Comparison of ENCODE assay signal across 24 cellular contexts in genomic region chr14:89524412-89524811, GRCh38.
DNase-seq lines count a peak whose midpoint lies in the region; ATAC-seq, FAIRE-seq and TF ChIP-seq lines count a peak whose summit lies in the region.
"Had no signal": no experiment of that assay in that cellular context is flagged by ENCODE, and none has a peak within 500 bp of the region (broad histone marks: within the 10 kb centered on the region; RNA-seq: fewer than 3 reads in every experiment).

No MANE protein-coding gene starts in this region.

- H3K4me1 ChIP-seq in HepG2 (ENCODE audit: insufficient read depth, low read length) (no peaks in the 10 kb centered on the region), right lobe of liver (no peaks in the 10 kb centered on the region), right atrium auricular region (no peaks in the 10 kb centered on the region)
- H3K4me1 ChIP-seq: BLaER1 had no signal

- TF ChIP-seq CTCF in HepG2 (CRISPR knock-in tag; IDR thresholded peaks at IDR 0.05) (no peak), right lobe of liver (IDR thresholded peaks at IDR 0.05) (no peak), right atrium auricular region (IDR thresholded peaks at IDR 0.05) (no peak)

- H3K4me3 ChIP-seq in HepG2 (replicated peaks in 1 of 3; ENCODE audit: insufficient read depth in 1 of 3, low read depth in 2 of 3, low read length in 3 of 3), result no peak overlapping the region
- no peak overlapping the region for H3K4me3 ChIP-seq in right lobe of liver
- no peak overlapping the region for H3K4me3 ChIP-seq in right atrium auricular region
- H3K4me3 ChIP-seq: BLaER1, GM23338 had no signal

- H3K79me2 ChIP-seq in HepG2 (ENCODE audit: insufficient read depth, low read length), result no peaks in the 10 kb centered on the region

- BruUV-seq in HepG2 (replicated peaks; lab: Mats Ljungman, UMichigan), result no TSS peak

- no peak for DNase-seq in HepG2 (ENCODE audit: low spot score)
- DNase-seq in right lobe of liver, result no peak
- no peak for DNase-seq in HEK293T (ENCODE audit: extremely low spot score)
- no peak for DNase-seq in effector memory CD8-positive, alpha-beta T cell
- DNase-seq in activated CD4-positive, alpha-beta T cell treated with anti-CD3 and anti-CD28 coated beads, Interleukin-2, amount 10 ng/mL, durations not matched to agents 7 days and 5 days, result no peak
- no peak for DNase-seq in SKM-1 (lab: John Stamatoyannopoulos, UW; ENCODE audit: unreplicated experiment)
- no peak for DNase-seq in right atrium auricular region (ENCODE audit: low spot score)
- DNase-seq: CD4-positive, CD25-positive, alpha-beta regulatory T cell; CD8-positive, alpha-beta memory T cell; DMS 273 treated with DMSO at 0.1 percent for 48 hours; DMS79; EL; GDM1; H9 had no signal

- in situ Hi-C loops in HepG2 (cut with HindIII; ENCODE audit: extremely low pct_ligation_motif_present, low pct_unique_long_range_greater_than_20kb), result no loop called here

- POLR2A ChIA-PET in HepG2 (lab: Yijun Ruan, JAX) (no interaction called here), HEK293T (lab: Yijun Ruan, JAX) (no interaction called here)
- POLR2A ChIA-PET in activated CD4-positive, alpha-beta T cell treated with anti-CD3 and anti-CD28 coated beads, Interleukin-2, amount 10 ng/mL, durations not matched to agents 7 days and 5 days (lab: Charles Lee), result no interaction called here

- ATAC-seq in HepG2 (no peak), right lobe of liver (no peak)
- ATAC-seq in effector memory CD8-positive, alpha-beta T cell (replicated peaks), result no peak
- ATAC-seq: GM23338, HCT116 had no signal

- peak overlapping the region; percentile 18 to 47 for H3K27ac Mint-ChIP-seq in effector memory CD8-positive, alpha-beta T cell
- no peak overlapping the region for H3K27ac Mint-ChIP-seq in activated CD4-positive, alpha-beta T cell treated with anti-CD3 and anti-CD28 coated beads, Interleukin-2, amount 10 ng/mL, durations not matched to agents 7 days and 5 days
- H3K27ac Mint-ChIP-seq: B cell, GM23338, H9 had no signal

- peaks cover 17 to 53% of the 10 kb centered on the region in 2 donors for H3K4me1 Mint-ChIP-seq in effector memory CD8-positive, alpha-beta T cell (ENCODE audit: low read depth in 2 of 2)
- peaks cover 17% of the 10 kb centered on the region for H3K4me1 Mint-ChIP-seq in activated CD4-positive, alpha-beta T cell treated with anti-CD3 and anti-CD28 coated beads, Interleukin-2, amount 10 ng/mL, durations not matched to agents 7 days and 5 days

- H3K27ac ChIP-seq in HepG2 (ENCODE audit: extremely low read length, insufficient read depth, low read length) (no peak overlapping the region), right lobe of liver (no peak overlapping the region), right atrium auricular region (no peak overlapping the region)
- H3K27ac ChIP-seq: 22Rv1, BLaER1, C4-2B had no signal

- no peaks in the 10 kb centered on the region for H3K36me3 ChIP-seq in HepG2 (replicated peaks in 1 of 2; ENCODE audit: control insufficient read depth in 1 of 2, insufficient read depth in 2 of 2, low read length in 2 of 2)
- no peaks in the 10 kb centered on the region for H3K36me3 ChIP-seq in right lobe of liver
- no peaks in the 10 kb centered on the region for H3K36me3 ChIP-seq in right atrium auricular region

- H3K9ac ChIP-seq in HepG2 (ENCODE audit: insufficient read depth, low read depth, low read length), result no peak overlapping the region
- H3K9ac ChIP-seq: BLaER1 had no signal

- no peak overlapping the region for H2AFZ ChIP-seq in HepG2 (ENCODE audit: low read length)
- H2AFZ ChIP-seq: GM23338 had no signal

- no peak for TF ChIP-seq RAD21 in HepG2 (CRISPR knock-in tag; IDR thresholded peaks at IDR 0.05)

- FAIRE-seq in HepG2 (lab: Jason Lieb, UNC), result no peak
- FAIRE-seq: A204.1, D721Med, GM12891, GM18507 had no signal

- H3K27me3 ChIP-seq in HepG2 (ENCODE audit: control insufficient read depth in 1 of 2, insufficient read depth in 2 of 2, low read length in 2 of 2), result no peaks in the 10 kb centered on the region
- H3K27me3 ChIP-seq in right lobe of liver, result no peaks in the 10 kb centered on the region
- no peaks in the 10 kb centered on the region for H3K27me3 ChIP-seq in right atrium auricular region
- H3K27me3 ChIP-seq: BLaER1 had no signal

- TF ChIP-seq EP300 in HepG2 (IDR thresholded peaks at IDR 0.05; ENCODE audit: low read depth in 2 of 2, low read length in 2 of 2) (no peak), HepG2 (CRISPR knock-in tag; IDR thresholded peaks at IDR 0.05; ENCODE audit: borderline replicate concordance) (no peak)

- H3K4me3 Mint-ChIP-seq in effector memory CD8-positive, alpha-beta T cell, result no peak overlapping the region
- no peak overlapping the region for H3K4me3 Mint-ChIP-seq in activated CD4-positive, alpha-beta T cell treated with anti-CD3 and anti-CD28 coated beads, Interleukin-2, amount 10 ng/mL, durations not matched to agents 7 days and 5 days
- H3K4me3 Mint-ChIP-seq: B cell; CD8-positive, alpha-beta memory T cell; GM23338; H9 had no signal

- TF ChIP-seq POLR2A in HepG2 (IDR thresholded peaks at IDR 0.05; ENCODE audit: insufficient read depth in 1 of 2, low read depth in 2 of 2, low read length in 2 of 2), result no peak
- no peak for TF ChIP-seq POLR2A in right lobe of liver (IDR thresholded peaks at IDR 0.05)

- H3K36me3 Mint-ChIP-seq in effector memory CD8-positive, alpha-beta T cell (ENCODE audit: insufficient read depth), result peaks cover 4% of the 10 kb centered on the region
- H3K36me3 Mint-ChIP-seq in activated CD4-positive, alpha-beta T cell treated with anti-CD3 and anti-CD28 coated beads, Interleukin-2, amount 10 ng/mL, durations not matched to agents 7 days and 5 days (ENCODE audit: low read depth), result peaks cover 65% of the 10 kb centered on the region

- intact Hi-C loops in HepG2 (cut with micrococcal nuclease; ENCODE audit: unreplicated experiment) (no loop called here), right lobe of liver (cut with DNase I) (no loop called here)

- H4K20me1 ChIP-seq in HepG2 (ENCODE audit: insufficient read depth, low read length), result no peaks in the 10 kb centered on the region
- H4K20me1 ChIP-seq: BLaER1 had no signal

- H3K9me3 ChIP-seq in HepG2 (ENCODE audit: low read length) (peaks cover 8% of the 10 kb centered on the region), right lobe of liver (no peaks in the 10 kb centered on the region), right atrium auricular region (peaks cover 0 to 26% of the 10 kb centered on the region in 2 donors)

- no peaks in the 10 kb centered on the region for H3K27me3 Mint-ChIP-seq in effector memory CD8-positive, alpha-beta T cell
- H3K27me3 Mint-ChIP-seq in activated CD4-positive, alpha-beta T cell treated with anti-CD3 and anti-CD28 coated beads, Interleukin-2, amount 10 ng/mL, durations not matched to agents 7 days and 5 days, result no peaks in the 10 kb centered on the region
- H3K27me3 Mint-ChIP-seq: B cell; CD4-positive, CD25-positive, alpha-beta regulatory T cell; CD8-positive, alpha-beta memory T cell had no signal

- CTCF ChIA-PET in HepG2 (lab: Yijun Ruan, JAX; ENCODE audit: low intra/inter-chr PET ratio, low total read pairs), result no interaction called here
- CTCF ChIA-PET in HEK293T (lab: Yijun Ruan, JAX), result no interaction called here
- CTCF ChIA-PET in activated CD4-positive, alpha-beta T cell treated with anti-CD3 and anti-CD28 coated beads, Interleukin-2, amount 10 ng/mL, durations not matched to agents 7 days and 5 days (lab: Charles Lee), result no interaction called here

- H3K9me3 Mint-ChIP-seq in effector memory CD8-positive, alpha-beta T cell, result no peaks in the 10 kb centered on the region
- H3K9me3 Mint-ChIP-seq in activated CD4-positive, alpha-beta T cell treated with anti-CD3 and anti-CD28 coated beads, Interleukin-2, amount 10 ng/mL, durations not matched to agents 7 days and 5 days, result peaks cover 45% of the 10 kb centered on the region

- H3K4me2 ChIP-seq in HepG2 (ENCODE audit: low read depth, low read length), result no peak overlapping the region
- H3K4me2 ChIP-seq: BLaER1, GM23338 had no signal

TF ChIP-seq in HepG2, 621 proteins besides CTCF, POLR2A, EP300 and RAD21:
- TF ChIP-seq CREB1 (IDR thresholded peaks at IDR 0.05) (peak; percentile 51; the same call in 1 of the 2 replicates), CREB1 (CRISPR knock-in tag; IDR thresholded peaks at IDR 0.05) (no peak), NFE2L1 (CRISPR knock-in tag; IDR thresholded peaks at IDR 0.05; ENCODE audit: borderline replicate concordance) (no peak), ATF7 (IDR thresholded peaks at IDR 0.05) (peak; percentile 90), ATF7 (CRISPR knock-in tag; IDR thresholded peaks at IDR 0.05) (no peak)

TF ChIP-seq in HEK293T, 16 proteins besides CTCF, POLR2A, EP300 and RAD21:
- TF ChIP-seq SP1 (IDR thresholded peaks at IDR 0.05) (no peak), ZNF384 (IDR thresholded peaks at IDR 0.05) (0 out of 2 replicates have a peak, but pooled peaks have one; percentile 21)
